In genomic region chr11:1778141-1778911, GRCh38 we compare ENCODE assay signal across 22 cellular contexts. TPM values are rescaled to one million over a fixed set of nuclear protein-coding genes. Genes with fewer than 3 reads are reported as not detected.
A peak's percentile ranks its signal among the peaks of the same experiment; 100 is the strongest.
DNase-seq lines count a peak whose midpoint lies in the region; TF ChIP-seq lines count a peak whose summit lies in the region.
"Had no signal": no experiment of that assay in that cellular context is flagged by ENCODE, and none has a peak within 500 bp of the region (broad histone marks: within the 10 kb centered on the region; RNA-seq: fewer than 3 reads in every experiment).

No MANE protein-coding gene starts in this region.

- no peak overlapping the region for H4K91ac ChIP-seq in trophoblast cell (ENCODE audit: low read depth, low read length)

- H3K4me2 ChIP-seq in BLaER1 (peak overlapping the region; percentile 42), trophoblast cell (ENCODE audit: low read length) (no peak overlapping the region)

- no peak for TF ChIP-seq CTCF in GM13976 (IDR thresholded peaks at IDR 0.05; ENCODE audit: borderline replicate concordance, control extremely low read depth, extremely low read depth, insufficient read depth, missing control alignments)

- no peak overlapping the region for H2AFZ ChIP-seq in trophoblast cell (ENCODE audit: insufficient read depth, low read length, poor library complexity)
- H2AFZ ChIP-seq: GM23248 had no signal

- H4K20me1 ChIP-seq in BLaER1: peaks cover 20% of the 10 kb centered on the region; the same call in 1 of the 2 replicates

- no peak overlapping the region for H4K8ac ChIP-seq in trophoblast cell (ENCODE audit: low read depth, low read length)

- no peak overlapping the region for H4K12ac ChIP-seq in trophoblast cell (ENCODE audit: low read depth, low read length)

- no peak overlapping the region for H3K4ac ChIP-seq in trophoblast cell (ENCODE audit: low read depth, low read length)

- H3K4me3 ChIP-seq in BLaER1: no peak overlapping the region
- no peak overlapping the region for H3K4me3 ChIP-seq in trophoblast cell (ENCODE audit: low read depth, low read length)
- H3K4me3 ChIP-seq: GM23248, mucosa of descending colon had no signal

- H3K18ac ChIP-seq in trophoblast cell (ENCODE audit: low read length): no peak overlapping the region

- H3K27me3 ChIP-seq in BLaER1: peaks cover 13% of the 10 kb centered on the region; the same call in 1 of the 2 replicates
- no peaks in the 10 kb centered on the region for H3K27me3 ChIP-seq in trophoblast cell (ENCODE audit: insufficient read depth, low read length)

- in situ Hi-C loops in GM13976 (cut with MboI; ENCODE audit: low sequenced_read_pairs, unreplicated experiment): no loop called here

- H3K4me1 ChIP-seq in BLaER1 (peaks cover 50% of the 10 kb centered on the region), trophoblast cell (ENCODE audit: control insufficient read depth in 1 of 2, insufficient read depth in 2 of 2, low read length in 2 of 2) (no peaks in the 10 kb centered on the region)

- H3K27ac ChIP-seq in BLaER1 (no peak overlapping the region), trophoblast cell (ENCODE audit: low read depth, low read length) (no peak overlapping the region)
- H3K27ac ChIP-seq: GM23248, VCaP had no signal

- H3K23ac ChIP-seq in trophoblast cell (ENCODE audit: low read length): no peak overlapping the region

- H3K79me1 ChIP-seq in trophoblast cell (ENCODE audit: low read length): no peaks in the 10 kb centered on the region

- no peak overlapping the region for H3K14ac ChIP-seq in trophoblast cell (ENCODE audit: low read length)

- H2BK5ac ChIP-seq in trophoblast cell (ENCODE audit: low read depth, low read length, poor library complexity): no peak overlapping the region

- no CpG with 5 or more reads among the region's 14 CpGs for WGBS in trophoblast cell (ENCODE audit: extremely low coverage, insufficient coverage, insufficient read length)

- H3K9ac ChIP-seq in BLaER1 (no peak overlapping the region), trophoblast cell (ENCODE audit: low read length) (no peak overlapping the region)
- H3K9ac ChIP-seq: GM23248 had no signal

- H3K9me3 ChIP-seq in BLaER1 (peaks cover 16% of the 10 kb centered on the region), trophoblast cell (ENCODE audit: insufficient read depth, low read depth, low read length) (peaks cover 13% of the 10 kb centered on the region)
- H3K9me3 ChIP-seq: mucosa of descending colon had no signal

- H3K79me2 ChIP-seq in trophoblast cell (ENCODE audit: control insufficient read depth, insufficient read depth, low read length, poor library complexity): no peaks in the 10 kb centered on the region

- no peak overlapping the region for H2AK5ac ChIP-seq in trophoblast cell (ENCODE audit: low read length)

- H3K36me3 ChIP-seq in BLaER1: no peaks in the 10 kb centered on the region
- H3K36me3 ChIP-seq in trophoblast cell (ENCODE audit: control insufficient read depth in 1 of 2, insufficient read depth in 2 of 2, low read length in 2 of 2): no peaks in the 10 kb centered on the region

- H2BK120ac ChIP-seq in trophoblast cell (ENCODE audit: insufficient read depth, low read length, poor library complexity): no peak overlapping the region

- H2BK12ac ChIP-seq in trophoblast cell (ENCODE audit: low read length): no peak overlapping the region

- DNase-seq in GM13976 (ENCODE audit: low spot score) (peak; percentile 24), SKM-1 (lab: John Stamatoyannopoulos, UW; ENCODE audit: unreplicated experiment) (peak; percentile 52), mesenteric fat pad (ENCODE audit: low spot score) (peak; percentile 65), trophoblast cell (no peak), DMS79 treated with DMSO at 0.1 percent for 48 hours (lab: John Stamatoyannopoulos, UW) (no peak)
- no peak for DNase-seq in stimulated activated CD4-positive, alpha-beta T cell treated with anti-CD3 and anti-CD28 coated beads, Interleukin-15, amount 100 ng/mL, for 24 hours
- DNase-seq in central memory CD4-positive, alpha-beta T cell: no peak
- DNase-seq: activated CD4-positive, alpha-beta T cell treated with anti-CD3 and anti-CD28 coated beads, Interleukin-2, amount 50 U/mL, for 4 hours; activated naive CD4-positive, alpha-beta T cell treated with Interleukin-2 at 50 U/mL for 16 hours; caudate nucleus; effector memory CD8-positive, alpha-beta T cell; GM23248; left colon; mucosa of descending colon; NCI-H1694; NCI-H226; T-helper 17 cell had no signal

RNA-seq across cellular contexts. Expression of gene CTSD, which starts 14.6 kb away (rescaled TPM):
- total RNA-seq in mesenteric fat pad: 940 TPM
- 141 and 149 TPM in 2 replicates for polyA plus RNA-seq in trophoblast cell (2013)

RNA-seq across cellular contexts. Expression of gene IFITM10, which starts 27.9 kb away (rescaled TPM):
- 1.5 TPM for total RNA-seq in mesenteric fat pad
- polyA plus RNA-seq in trophoblast cell (2013): 1.0 and 1.3 TPM in 2 replicates
- total RNA-seq: glomerular endothelial cell had no signal

RNA-seq across cellular contexts. Expression of gene SYT8, which starts 56.5 kb away (rescaled TPM):
- total RNA-seq in mesenteric fat pad: not detected
- polyA plus RNA-seq in trophoblast cell (2013): 1.1 and 1.4 TPM in 2 replicates
- total RNA-seq: glomerular endothelial cell, GM23248, M059J, T-helper 17 cell, temporal lobe had no signal
- polyA plus RNA-seq: GM23248 had no signal

Comparison
In these comparisons a context has a peak if more than half of its experiments do, and no peak if none do; other contexts are left out.
1. DNase-seq: peak in GM13976 (single experiment), SKM-1 (single experiment) and mesenteric fat pad (single experiment); none in trophoblast cell (0 of 2), stimulated activated CD4-positive, alpha-beta T cell treated with anti-CD3 and anti-CD28 coated beads, Interleukin-15, amount 100 ng/mL, for 24 hours (single experiment), central memory CD4-positive, alpha-beta T cell (single experiment) and DMS79 treated with DMSO at 0.1 percent for 48 hours (single experiment).